ENCODE assay signal across 19 cellular contexts in the genomic region with DNA sequence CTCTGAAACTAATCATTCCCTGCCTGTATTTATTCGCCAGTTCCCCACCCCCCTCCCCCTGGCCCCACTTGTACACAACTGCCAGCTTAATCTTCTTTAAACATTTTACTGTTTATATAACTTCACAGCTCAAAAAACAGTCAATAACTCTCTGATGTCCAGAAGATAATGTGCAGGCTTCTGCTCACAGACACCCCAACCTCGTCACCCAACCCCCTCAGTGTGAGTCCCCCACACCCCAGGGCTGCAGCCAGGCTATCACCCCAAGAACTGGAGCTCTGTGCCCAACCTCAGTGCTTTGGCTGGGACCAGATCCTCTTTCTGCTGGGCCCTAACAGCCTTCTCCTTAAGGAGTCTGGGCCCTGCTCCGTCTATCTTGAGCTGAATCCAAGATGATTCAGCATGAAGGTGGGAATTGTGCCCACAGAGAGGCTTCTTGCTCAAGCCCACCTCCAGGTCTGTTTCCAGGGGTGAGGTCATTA. TPM values are rescaled to one million over a fixed set of nuclear protein-coding genes. Genes with fewer than 3 reads are reported as not detected.
DNase-seq lines count a peak whose midpoint lies in the region; ATAC-seq, FAIRE-seq and TF ChIP-seq lines count a peak whose summit lies in the region.
"Had no signal": no experiment of that assay in that cellular context is flagged by ENCODE, and none has a peak within 500 bp of the region (broad histone marks: within the 10 kb centered on the region; RNA-seq: fewer than 3 reads in every experiment).

No MANE protein-coding gene starts in this region.

- H3K27ac ChIP-seq in IMR-90 (ENCODE audit: insufficient read depth, low read length) = no peak overlapping the region; the same call in 1 of the 2 replicates
- H3K27ac ChIP-seq in fibroblast of lung (ENCODE audit: insufficient read depth, low read length) = no peak overlapping the region
- H3K27ac ChIP-seq in rectal smooth muscle tissue (ENCODE audit: low read depth, low read length) = peak overlapping the region; percentile 59
- H3K27ac ChIP-seq: C4-2B had no signal

- H3K27ac Mint-ChIP-seq in Caco-2 (ENCODE audit: unreplicated experiment) = peak overlapping the region; percentile 18
- H3K27ac Mint-ChIP-seq: activated CD4-positive, alpha-beta memory T cell treated with anti-CD3 and anti-CD28 coated beads, Interleukin-2, amount 10 ng/mL, durations not matched to agents 7 days and 5 days; activated T-helper 2 cell treated with anti-CD3 and anti-CD28 coated beads, Interferon-gamma antibody, Interleukin-2, Interleukin-4, amounts not matched to agents 10 μg/mL and 5 μg/mL and 100 μg/mL, durations not matched to agents 14 hours and 24 hours and 36 hours had no signal

- BruUV-seq in Caco-2 (replicated peaks; lab: Mats Ljungman, UMichigan) (no TSS peak), IMR-90 (replicated peaks; lab: Mats Ljungman, UMichigan) (no TSS peak)

- H3K27me3 ChIP-seq in Caco-2 (replicated peaks; ENCODE audit: control insufficient read depth, insufficient read depth, low read length) = no peaks in the 10 kb centered on the region
- no peaks in the 10 kb centered on the region for H3K27me3 ChIP-seq in IMR-90 (ENCODE audit: control insufficient read depth, insufficient read depth, low read length)
- H3K27me3 ChIP-seq in fibroblast of lung (ENCODE audit: control insufficient read depth, insufficient read depth, low read length) = no peaks in the 10 kb centered on the region
- H3K27me3 ChIP-seq in rectal smooth muscle tissue (ENCODE audit: control insufficient read depth, insufficient read depth, low read length) = no peaks in the 10 kb centered on the region

- ATAC-seq in IMR-90 (ENCODE audit: low read depth) (peak; percentile 72), GM18517 (IDR thresholded peaks at IDR 0.05; ENCODE audit: unreplicated experiment) (no peak)

- H2BK120ac ChIP-seq in IMR-90 (ENCODE audit: low read depth, low read length) = no peak overlapping the region

- H3K9ac ChIP-seq in IMR-90 (ENCODE audit: low read depth, low read length) = no peak overlapping the region
- no peak overlapping the region for H3K9ac ChIP-seq in fibroblast of lung (ENCODE audit: insufficient read depth, low read length)
- H3K9ac ChIP-seq in rectal smooth muscle tissue (ENCODE audit: low read length) = no peak overlapping the region

- intact Hi-C loops in Caco-2 (cut with micrococcal nuclease; ENCODE audit: unreplicated experiment) (loop anchor here (5.0 kb wide), 1 partner anchor 89 kb away; no protein-coding TSS in a partner anchor), IMR-90 (cut with micrococcal nuclease) (no loop called here)

- no peaks in the 10 kb centered on the region for H3K36me3 Mint-ChIP-seq in Caco-2 (ENCODE audit: insufficient read depth, unreplicated experiment)

- no peak for TF ChIP-seq RAD21 in IMR-90 (IDR thresholded peaks at IDR 0.05; ENCODE audit: low read length)

- H3K9me3 Mint-ChIP-seq in Caco-2 (ENCODE audit: unreplicated experiment) = no peaks in the 10 kb centered on the region
- H3K9me3 Mint-ChIP-seq: activated CD4-positive, alpha-beta memory T cell treated with anti-CD3 and anti-CD28 coated beads, Interleukin-2, amount 10 ng/mL, durations not matched to agents 7 days and 5 days had no signal

- no peak for TF ChIP-seq POLR2A in IMR-90 (IDR thresholded peaks at IDR 0.05; ENCODE audit: low read depth, low read length)

- H3K36me3 ChIP-seq in Caco-2 (ENCODE audit: control insufficient read depth, insufficient read depth, low read length) (no peaks in the 10 kb centered on the region), IMR-90 (ENCODE audit: control insufficient read depth, insufficient read depth, low read length) (no peaks in the 10 kb centered on the region), fibroblast of lung (ENCODE audit: control insufficient read depth, insufficient read depth, low read length) (no peaks in the 10 kb centered on the region), rectal smooth muscle tissue (ENCODE audit: control insufficient read depth, insufficient read depth, low read length) (no peaks in the 10 kb centered on the region)

- in situ Hi-C loops in IMR-90 (cut with MboI; ENCODE audit: low sequenced_read_pairs) = no loop called here

- H3K79me1 ChIP-seq in IMR-90 (ENCODE audit: low read depth in 1 of 2, low read length in 2 of 2) = no peaks in the 10 kb centered on the region

- H4K20me1 ChIP-seq in IMR-90 (ENCODE audit: insufficient read depth, low read length) (no peaks in the 10 kb centered on the region), fibroblast of lung (ENCODE audit: control insufficient read depth, extremely low read depth, insufficient read depth, low read length) (no peaks in the 10 kb centered on the region)

- H3K4me3 Mint-ChIP-seq in Caco-2 (ENCODE audit: unreplicated experiment) = peak overlapping the region; percentile 49
- H3K4me3 Mint-ChIP-seq: activated CD4-positive, alpha-beta memory T cell treated with anti-CD3 and anti-CD28 coated beads, Interleukin-2, amount 10 ng/mL, durations not matched to agents 7 days and 5 days had no signal

- no peak overlapping the region for H2BK15ac ChIP-seq in IMR-90 (ENCODE audit: low read depth, low read length)

- H3K9me3 ChIP-seq in Caco-2 = no peaks in the 10 kb centered on the region
- no peaks in the 10 kb centered on the region for H3K9me3 ChIP-seq in IMR-90 (ENCODE audit: control insufficient read depth, insufficient read depth, low read length)
- no peaks in the 10 kb centered on the region for H3K9me3 ChIP-seq in fibroblast of lung (ENCODE audit: control insufficient read depth, insufficient read depth, low read depth, low read length)

- no peak overlapping the region for H3K4me3 ChIP-seq in Caco-2 (ENCODE audit: low read depth, low read length)
- H3K4me3 ChIP-seq in IMR-90 (ENCODE audit: insufficient read depth, low read depth, low read length) = no peak overlapping the region
- H3K4me3 ChIP-seq in fibroblast of lung (replicated peaks in 1 of 4; ENCODE audit: control extremely low read depth in 1 of 4, insufficient read depth in 1 of 4, low read depth in 3 of 4, low read length in 4 of 4) = no peak overlapping the region
- H3K4me3 ChIP-seq in rectal smooth muscle tissue (ENCODE audit: low read length) = no peak overlapping the region

- H3K14ac ChIP-seq in IMR-90 (replicated peaks; ENCODE audit: low read depth, low read length) = no peak overlapping the region

- no peak overlapping the region for H3K4ac ChIP-seq in IMR-90 (ENCODE audit: low read depth, low read length)

- CTCF ChIA-PET in Caco-2 (lab: Charles Lee) (interaction anchor here (0.6 to 1.2 kb wide), 4 partner anchors 39 to 216 kb away, joined by 3 to 5 read pairs (median 3); no protein-coding TSS in a partner anchor), IMR-90 (lab: Yijun Ruan, JAX) (no interaction called here)

- H4K5ac ChIP-seq in IMR-90 (ENCODE audit: low read depth, low read length) = no peak overlapping the region

- POLR2A ChIA-PET in Caco-2 (lab: Charles Lee) (no interaction called here), IMR-90 (lab: Charles Lee; ENCODE audit: unreplicated experiment) (no interaction called here)

- no peak overlapping the region for H2BK5ac ChIP-seq in IMR-90 (ENCODE audit: low read depth, low read length, poor library complexity, severe bottlenecking)

- no peaks in the 10 kb centered on the region; the same call in 1 of the 2 replicates for H3K9me1 ChIP-seq in IMR-90 (ENCODE audit: insufficient read depth, low read length)

- H2AFZ ChIP-seq in IMR-90 (replicated peaks; ENCODE audit: low read length, poor library complexity) (peak overlapping the region; percentile 82), fibroblast of lung (ENCODE audit: low read length) (no peak overlapping the region)

- TF ChIP-seq CTCF in Caco-2 (IDR thresholded peaks at IDR 0.05; ENCODE audit: insufficient read depth in 1 of 2, low read depth in 1 of 2, low read length in 1 of 2, severe bottlenecking in 1 of 2, unreplicated experiment in 1 of 2) = no peak
- no peak for TF ChIP-seq CTCF in IMR-90 (conservative IDR thresholded peaks at IDR 0.05; ENCODE audit: low read depth, low read length)
- TF ChIP-seq CTCF in fibroblast of lung (conservative IDR thresholded peaks at IDR 0.05 in 1 of 2, IDR thresholded peaks at IDR 0.05 in 1 of 2; ENCODE audit: low read depth in 1 of 2, low read length in 2 of 2) = no peak

- DNase-seq in Caco-2 = peak in 1 of 2 experiments; percentile 13
- peak; percentile 76 for DNase-seq in IMR-90
- DNase-seq in fibroblast of lung (ENCODE audit: low read depth in 2 of 2) = peak; percentile 68 to 81
- DNase-seq in activated CD4-positive, CD25-positive, alpha-beta regulatory T cell (lab: John Stamatoyannopoulos, UW) = no peak
- no peak for DNase-seq in activated T-cell treated with anti-CD3 and anti-CD28 coated beads, Interleukin-2, amount 50 U/mL, for 1 hour
- no peak for DNase-seq in HTR-8/SVneo (ENCODE audit: insufficient read length, low spot score)
- DNase-seq: activated CD4-positive, alpha-beta memory T cell treated with anti-CD3 and anti-CD28 coated beads, Interleukin-2, amount 10 ng/mL, durations not matched to agents 7 days and 5 days; effector CD4-positive, alpha-beta T cell; GDM1; KG1; NCI-H1417; NCI-H345; posterior cingulate gyrus; substantia nigra had no signal

- H3K79me2 ChIP-seq in fibroblast of lung (ENCODE audit: control insufficient read depth, insufficient read depth, low read length) = no peaks in the 10 kb centered on the region

- H3K23ac ChIP-seq in IMR-90 (ENCODE audit: low read depth, low read length) = no peak overlapping the region

- no peak overlapping the region for H3K18ac ChIP-seq in IMR-90 (ENCODE audit: low read depth, low read length)

- dilution Hi-C loops in IMR-90 (cut with HindIII; ENCODE audit: low sequenced_read_pairs, unreplicated experiment) = no loop called here

- no peak overlapping the region for H3K4me2 ChIP-seq in IMR-90 (ENCODE audit: low read depth, low read length)
- no peak overlapping the region for H3K4me2 ChIP-seq in fibroblast of lung (ENCODE audit: extremely low read depth, insufficient read depth, low read length)

- H3K4me1 Mint-ChIP-seq in Caco-2 (ENCODE audit: low read depth, unreplicated experiment) = peaks cover 25% of the 10 kb centered on the region

- H4K91ac ChIP-seq in IMR-90 (ENCODE audit: insufficient read depth, low read depth, low read length) = no peak overlapping the region

- no peak overlapping the region for H2BK20ac ChIP-seq in IMR-90 (ENCODE audit: low read depth, low read length)

- no peak overlapping the region for H2AK9ac ChIP-seq in IMR-90 (replicated peaks; ENCODE audit: low read depth, low read length, poor library complexity)

- no peak overlapping the region for H3K56ac ChIP-seq in IMR-90 (ENCODE audit: extremely low read depth, insufficient read depth, low read length)

- H3K27me3 Mint-ChIP-seq in Caco-2 (ENCODE audit: insufficient read depth, unreplicated experiment) = no peaks in the 10 kb centered on the region
- H3K27me3 Mint-ChIP-seq: activated CD4-positive, alpha-beta memory T cell treated with anti-CD3 and anti-CD28 coated beads, Interleukin-2, amount 10 ng/mL, durations not matched to agents 7 days and 5 days had no signal

- WGBS in IMR-90 (ENCODE audit: extremely low coverage in 2 of 2, insufficient read length in 1 of 2), 2 experiments = 38% methylated on average over 1 of the region's 3 CpGs; no CpG with 5 or more reads in 1 of the 2 experiments

- no peak overlapping the region for H2AK5ac ChIP-seq in IMR-90 (ENCODE audit: low read depth, low read length)

- no peak overlapping the region for H4K8ac ChIP-seq in IMR-90 (ENCODE audit: low read depth in 2 of 2, low read length in 2 of 2)

- H3K4me1 ChIP-seq in Caco-2 (peaks cover 14% of the 10 kb centered on the region; the same call in 1 of the 2 replicates), IMR-90 (ENCODE audit: control insufficient read depth, insufficient read depth, low read length) (peaks cover 7% of the 10 kb centered on the region), fibroblast of lung (ENCODE audit: control insufficient read depth, extremely low read depth, insufficient read depth, low read length) (no peaks in the 10 kb centered on the region), rectal smooth muscle tissue (ENCODE audit: control insufficient read depth, insufficient read depth, low read length) (no peaks in the 10 kb centered on the region)

- no peak for FAIRE-seq in HTR-8/SVneo (lab: Jason Lieb, UNC)
- FAIRE-seq: H1 had no signal

RNA-seq across cellular contexts. Expression of a gene that starts 41.5 kb away (rescaled TPM):
- total RNA-seq in Caco-2 (2022) = 257 and 263 TPM in 2 replicates
- 124 and 130 TPM in 2 replicates for total RNA-seq in IMR-90 (2012; rRNA removed)
- polyA plus RNA-seq in IMR-90 (2012; rRNA removed) = 80.8 and 89.4 TPM in 2 replicates
- polyA plus RNA-seq in IMR-90 (2012; cell fraction: cytosol; rRNA removed) = 39.5 and 39.9 TPM in 2 replicates
- 90.5 and 219 TPM in 2 replicates for polyA plus RNA-seq in IMR-90 (2012; cell fraction: nucleus; rRNA removed; ENCODE audit: low replicate concordance)
- total RNA-seq in fibroblast of lung = 164 and 210 TPM in 2 replicates
- polyA plus RNA-seq in fibroblast of lung = 113 and 170 TPM in 2 replicates
- polyA plus RNA-seq in fibroblast of lung (2012) = 135 and 190 TPM in 2 replicates
- 104 and 141 TPM in 2 replicates for polyA minus RNA-seq in fibroblast of lung (ENCODE audit: low replicate concordance)

Comparison
In these comparisons a context has a peak if more than half of its experiments do, and no peak if none do; other contexts are left out.
1. DNase-seq: peak in IMR-90 (single experiment) and fibroblast of lung (2 of 2); none in activated CD4-positive, CD25-positive, alpha-beta regulatory T cell (0 of 4), activated T-cell treated with anti-CD3 and anti-CD28 coated beads, Interleukin-2, amount 50 U/mL, for 1 hour (single experiment) and HTR-8/SVneo (single experiment).